Comparison of ENCODE assay signal across 8 cellular contexts in genomic region chr7:76358478-76359110, GRCh38. TPM values are rescaled to one million over a fixed set of nuclear protein-coding genes. Genes with fewer than 3 reads are reported as not detected.
DNase-seq lines count a peak whose midpoint lies in the region; ATAC-seq, FAIRE-seq and TF ChIP-seq lines count a peak whose summit lies in the region.

Gene YWHAG, minus strand, starts transcription at chr7:76358991. Its CDS starts 183 bp downstream, at chr7:76358808.

- TF ChIP-seq CTCF in fibroblast of mammary gland (conservative IDR thresholded peaks at IDR 0.05; ENCODE audit: control insufficient read depth, insufficient read depth, low read depth, low read length) = no peak

- H3K9ac ChIP-seq in HUES6 (ENCODE audit: low read length) = peak within 1 kb of the TSS; percentile 98

- FAIRE-seq in RCC 7860 (lab: Jason Lieb, UNC) = no peak

- intact Hi-C loops in activated T-helper 2 cell treated with anti-CD3 and anti-CD28 coated beads, Interferon-gamma antibody, Interleukin-2, Interleukin-4, amounts not matched to agents 10 μg/mL and 5 μg/mL and 100 μg/mL, durations not matched to agents 14 hours and 24 hours and 36 hours (cut with micrococcal nuclease) = loop anchor here (1.0 to 2.0 kb wide), 4 partner anchors 16 to 40 kb away; no protein-coding TSS in a partner anchor

- peaks cover 10% of the 10 kb centered on the region for H3K4me1 ChIP-seq in HUES6 (ENCODE audit: control insufficient read depth, insufficient read depth, low read length)

- H3K4me3 Mint-ChIP-seq in activated T-helper 2 cell treated with anti-CD3 and anti-CD28 coated beads, Interferon-gamma antibody, Interleukin-2, Interleukin-4, amounts not matched to agents 10 μg/mL and 5 μg/mL and 100 μg/mL, durations not matched to agents 14 hours and 24 hours and 36 hours (ENCODE audit: low read depth) = peak within 1 kb of the TSS; percentile 98
- peak within 1 kb of the TSS; percentile 95 for H3K4me3 Mint-ChIP-seq in natural killer cell treated with Interleukin-12 subunit alpha and Interleukin-12 subunit beta and Interleukin-15 and Interleukin-18, amount 100 ng/mL, for 72 hours
- H3K4me3 Mint-ChIP-seq in stimulated activated naive CD8-positive, alpha-beta T cell treated with anti-CD3 and anti-CD28 coated beads, Interleukin-15, Interleukin-2, amounts not matched to agents 100 ng/mL and 50 ng/mL, for 24 hours = peak within 1 kb of the TSS; percentile 92

- peak within 1 kb of the TSS; percentile 98 for H3K27ac ChIP-seq in HUES6 (ENCODE audit: low read depth, low read length)

- no peaks in the 10 kb centered on the region for H3K9me3 Mint-ChIP-seq in activated T-helper 2 cell treated with anti-CD3 and anti-CD28 coated beads, Interferon-gamma antibody, Interleukin-2, Interleukin-4, amounts not matched to agents 10 μg/mL and 5 μg/mL and 100 μg/mL, durations not matched to agents 14 hours and 24 hours and 36 hours
- H3K9me3 Mint-ChIP-seq in natural killer cell treated with Interleukin-12 subunit alpha and Interleukin-12 subunit beta and Interleukin-15 and Interleukin-18, amount 100 ng/mL, for 72 hours = no peaks in the 10 kb centered on the region
- no peaks in the 10 kb centered on the region for H3K9me3 Mint-ChIP-seq in stimulated activated naive CD8-positive, alpha-beta T cell treated with anti-CD3 and anti-CD28 coated beads, Interleukin-15, Interleukin-2, amounts not matched to agents 100 ng/mL and 50 ng/mL, for 24 hours

- peaks cover 40% of the 10 kb centered on the region for H3K36me3 Mint-ChIP-seq in activated T-helper 2 cell treated with anti-CD3 and anti-CD28 coated beads, Interferon-gamma antibody, Interleukin-2, Interleukin-4, amounts not matched to agents 10 μg/mL and 5 μg/mL and 100 μg/mL, durations not matched to agents 14 hours and 24 hours and 36 hours (ENCODE audit: low read depth)
- H3K36me3 Mint-ChIP-seq in natural killer cell treated with Interleukin-12 subunit alpha and Interleukin-12 subunit beta and Interleukin-15 and Interleukin-18, amount 100 ng/mL, for 72 hours = peaks cover 21% of the 10 kb centered on the region
- peaks cover 44% of the 10 kb centered on the region for H3K36me3 Mint-ChIP-seq in stimulated activated naive CD8-positive, alpha-beta T cell treated with anti-CD3 and anti-CD28 coated beads, Interleukin-15, Interleukin-2, amounts not matched to agents 100 ng/mL and 50 ng/mL, for 24 hours (ENCODE audit: low read depth)

- H3K4me1 Mint-ChIP-seq in activated T-helper 2 cell treated with anti-CD3 and anti-CD28 coated beads, Interferon-gamma antibody, Interleukin-2, Interleukin-4, amounts not matched to agents 10 μg/mL and 5 μg/mL and 100 μg/mL, durations not matched to agents 14 hours and 24 hours and 36 hours (ENCODE audit: low read depth) = peaks cover 36% of the 10 kb centered on the region
- peaks cover 30 to 37% of the 10 kb centered on the region in 2 donors for H3K4me1 Mint-ChIP-seq in natural killer cell treated with Interleukin-12 subunit alpha and Interleukin-12 subunit beta and Interleukin-15 and Interleukin-18, amount 100 ng/mL, for 72 hours (ENCODE audit: low read depth in 2 of 2)
- peaks cover 46% of the 10 kb centered on the region for H3K4me1 Mint-ChIP-seq in stimulated activated naive CD8-positive, alpha-beta T cell treated with anti-CD3 and anti-CD28 coated beads, Interleukin-15, Interleukin-2, amounts not matched to agents 100 ng/mL and 50 ng/mL, for 24 hours (ENCODE audit: low read depth)

- H3K27ac Mint-ChIP-seq in activated T-helper 2 cell treated with anti-CD3 and anti-CD28 coated beads, Interferon-gamma antibody, Interleukin-2, Interleukin-4, amounts not matched to agents 10 μg/mL and 5 μg/mL and 100 μg/mL, durations not matched to agents 14 hours and 24 hours and 36 hours = peak within 1 kb of the TSS; percentile 92
- H3K27ac Mint-ChIP-seq in natural killer cell treated with Interleukin-12 subunit alpha and Interleukin-12 subunit beta and Interleukin-15 and Interleukin-18, amount 100 ng/mL, for 72 hours = peak within 1 kb of the TSS; percentile 93 to 94
- peak within 1 kb of the TSS; percentile 98 for H3K27ac Mint-ChIP-seq in stimulated activated naive CD8-positive, alpha-beta T cell treated with anti-CD3 and anti-CD28 coated beads, Interleukin-15, Interleukin-2, amounts not matched to agents 100 ng/mL and 50 ng/mL, for 24 hours

- peaks cover 9% of the 10 kb centered on the region; the same call in 1 of the 2 replicates for H3K9me3 ChIP-seq in HUES6 (ENCODE audit: control insufficient read depth, insufficient read depth, low read depth, low read length)

- DNase-seq in DMS53 treated with DMSO at 0.1 percent for 48 hours (lab: John Stamatoyannopoulos, UW; ENCODE audit: unreplicated experiment) (peak; percentile 85), RCC 7860 (ENCODE audit: low spot score) (peak; percentile 83), fibroblast of mammary gland (ENCODE audit: low read depth) (peak; percentile 78)
- peak; percentile 85 for DNase-seq in activated T-helper 2 cell treated with anti-CD3 and anti-CD28 coated beads, Interferon-gamma antibody, Interleukin-2, Interleukin-4, amounts not matched to agents 10 μg/mL and 5 μg/mL and 100 μg/mL, durations not matched to agents 14 hours and 24 hours and 36 hours (ENCODE audit: low spot score)
- DNase-seq in natural killer cell treated with Interleukin-12 subunit alpha and Interleukin-12 subunit beta and Interleukin-15 and Interleukin-18, amount 100 ng/mL, for 72 hours (ENCODE audit: low spot score) = peak; percentile 92

- H3K4me3 ChIP-seq in HUES6 (ENCODE audit: low read depth, low read length) = peak within 1 kb of the TSS; percentile 91
- H3K4me3 ChIP-seq in fibroblast of mammary gland (ENCODE audit: control insufficient read depth, low read depth, low read length) = peak within 1 kb of the TSS; percentile 82

- H3K27me3 ChIP-seq in HUES6 (ENCODE audit: control insufficient read depth, insufficient read depth, low read length) = no peaks in the 10 kb centered on the region

- H3K27me3 Mint-ChIP-seq in activated T-helper 2 cell treated with anti-CD3 and anti-CD28 coated beads, Interferon-gamma antibody, Interleukin-2, Interleukin-4, amounts not matched to agents 10 μg/mL and 5 μg/mL and 100 μg/mL, durations not matched to agents 14 hours and 24 hours and 36 hours (ENCODE audit: low read depth) = no peaks in the 10 kb centered on the region
- no peaks in the 10 kb centered on the region for H3K27me3 Mint-ChIP-seq in natural killer cell treated with Interleukin-12 subunit alpha and Interleukin-12 subunit beta and Interleukin-15 and Interleukin-18, amount 100 ng/mL, for 72 hours
- peaks cover 4% of the 10 kb centered on the region for H3K27me3 Mint-ChIP-seq in stimulated activated naive CD8-positive, alpha-beta T cell treated with anti-CD3 and anti-CD28 coated beads, Interleukin-15, Interleukin-2, amounts not matched to agents 100 ng/mL and 50 ng/mL, for 24 hours

- peak; percentile 67 for ATAC-seq in GM21447 (IDR thresholded peaks at IDR 0.05; ENCODE audit: unreplicated experiment)
- ATAC-seq in natural killer cell treated with Interleukin-12 subunit alpha and Interleukin-12 subunit beta and Interleukin-15 and Interleukin-18, amount 100 ng/mL, for 72 hours = peak; percentile 89 to 91

- H3K36me3 ChIP-seq in HUES6 (ENCODE audit: control insufficient read depth, insufficient read depth, low read length) = peaks cover 42% of the 10 kb centered on the region

RNA-seq across cellular contexts. Expression of gene YWHAG, which starts in this region (rescaled TPM):
- total RNA-seq in activated T-helper 2 cell treated with anti-CD3 and anti-CD28 coated beads, Interferon-gamma antibody, Interleukin-2, Interleukin-4, amounts not matched to agents 10 μg/mL and 5 μg/mL and 100 μg/mL, durations not matched to agents 14 hours and 24 hours and 36 hours = 184 and 189 TPM in 2 replicates
- total RNA-seq in natural killer cell treated with Interleukin-12 subunit alpha and Interleukin-12 subunit beta and Interleukin-15 and Interleukin-18, amount 100 ng/mL, for 72 hours = 100 to 1,000 TPM; 115 to 154 TPM

Comparison
In these comparisons a context has a peak if more than half of its experiments do, and no peak if none do; other contexts are left out.
1. Peak in every context shown above with its lines: DNase-seq, ATAC-seq, H3K4me3 ChIP-seq and H3K27ac ChIP-seq.